ENCODE assay signal across 9 cellular contexts in the genomic region with DNA sequence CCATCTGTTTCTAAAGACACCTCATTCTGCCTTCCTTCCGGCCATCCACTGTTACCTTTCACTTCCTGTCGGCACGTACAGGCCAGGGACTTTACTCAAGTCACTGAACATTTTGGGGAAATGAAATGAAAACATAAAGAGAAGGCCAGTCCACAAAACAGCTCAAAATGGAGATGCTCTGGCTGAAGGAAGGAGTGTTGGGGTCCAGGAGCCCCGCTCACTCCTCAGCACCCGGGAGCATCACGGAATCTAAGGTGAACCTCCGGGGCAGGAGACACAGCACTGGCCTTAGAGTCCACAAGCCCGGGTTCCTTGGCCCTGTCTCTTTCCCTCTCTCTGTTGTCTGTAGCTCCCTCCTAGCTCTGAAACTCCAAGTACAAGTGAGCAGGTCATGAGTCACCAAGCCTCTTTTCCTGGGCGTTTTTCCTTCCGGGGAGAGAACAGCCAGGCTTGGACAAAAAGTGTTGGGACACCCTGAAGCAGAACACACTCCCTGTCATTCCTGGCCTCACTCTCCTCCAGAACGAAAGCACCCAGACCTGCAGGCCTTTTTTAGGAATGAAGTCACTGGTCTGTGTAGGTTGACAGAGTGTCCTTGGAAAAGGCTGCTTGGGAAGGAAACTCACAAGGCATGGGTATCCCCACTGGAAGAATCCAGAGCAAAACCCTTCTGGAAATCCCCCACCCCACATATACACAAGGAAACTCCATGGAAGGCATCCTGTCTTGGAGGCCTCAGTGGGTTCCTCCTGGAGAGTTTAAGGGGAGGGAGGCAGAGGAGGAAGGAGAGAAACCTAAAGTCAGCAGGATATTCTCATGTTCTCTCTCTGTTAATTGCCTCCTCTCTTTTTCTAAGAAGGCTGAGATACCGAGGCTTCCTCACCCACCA.
DNase-seq lines count a peak whose midpoint lies in the region; ATAC-seq and TF ChIP-seq lines count a peak whose summit lies in the region.
"Had no signal": no experiment of that assay in that cellular context is flagged by ENCODE, and none has a peak within 500 bp of the region (broad histone marks: within the 10 kb centered on the region; RNA-seq: fewer than 3 reads in every experiment).

No MANE protein-coding gene starts in this region.

- H3K27me3 Mint-ChIP-seq in endodermal cell (ENCODE audit: insufficient read depth), result peaks cover 31% of the 10 kb centered on the region
- no peaks in the 10 kb centered on the region for H3K27me3 Mint-ChIP-seq in activated CD8-positive, alpha-beta T cell treated with anti-CD3 and anti-CD28 coated beads for 36 hours

- intact Hi-C loops in aorta (cut with DNase I), result loop anchor here (2.0 to 10.0 kb wide), 6 partner anchors 79 to 603 kb away; partner anchors contain the start of gene ZFP36L1 (in 2 of the 2)
- intact Hi-C loops in activated CD8-positive, alpha-beta T cell treated with anti-CD3 and anti-CD28 coated beads for 36 hours (cut with micrococcal nuclease), result no loop called here

- DNase-seq in DMS53 (lab: John Stamatoyannopoulos, UW), result peak; percentile 28
- no peak for DNase-seq in DMS53 treated with DMSO at 0.1 percent for 48 hours (lab: John Stamatoyannopoulos, UW; ENCODE audit: unreplicated experiment)
- DNase-seq in endodermal cell, result no peak
- DNase-seq in aorta, result peak in 1 of 2 donors; percentile 74
- no peak for DNase-seq in NCI-H510A treated with DMSO at 0.1 percent for 48 hours (lab: John Stamatoyannopoulos, UW)
- no peak for DNase-seq in activated CD8-positive, alpha-beta T cell treated with anti-CD3 and anti-CD28 coated beads for 36 hours

- H3K4me3 Mint-ChIP-seq in endodermal cell, result no peak overlapping the region
- no peak overlapping the region for H3K4me3 Mint-ChIP-seq in activated CD8-positive, alpha-beta T cell treated with anti-CD3 and anti-CD28 coated beads for 36 hours

- H3K27ac Mint-ChIP-seq in endodermal cell, result no peak overlapping the region
- H3K27ac Mint-ChIP-seq in activated CD8-positive, alpha-beta T cell treated with anti-CD3 and anti-CD28 coated beads for 36 hours, result no peak overlapping the region

- no peak overlapping the region for H3K9ac ChIP-seq in endodermal cell (ENCODE audit: extremely low read depth, low read length, poor library complexity, severe bottlenecking)
- peak overlapping the region; percentile 52 for H3K9ac ChIP-seq in muscle layer of colon (ENCODE audit: low read length)

- H3K9me3 Mint-ChIP-seq in endodermal cell, result no peaks in the 10 kb centered on the region
- no peaks in the 10 kb centered on the region for H3K9me3 Mint-ChIP-seq in activated CD8-positive, alpha-beta T cell treated with anti-CD3 and anti-CD28 coated beads for 36 hours

- H3K9me3 ChIP-seq in endodermal cell (ENCODE audit: control insufficient read depth, low read length) (no peaks in the 10 kb centered on the region), muscle layer of colon (ENCODE audit: low read length) (no peaks in the 10 kb centered on the region), aorta (ENCODE audit: control insufficient read depth, low read length) (no peaks in the 10 kb centered on the region)

- CTCF ChIA-PET in activated CD8-positive, alpha-beta T cell treated with anti-CD3 and anti-CD28 coated beads for 36 hours (lab: Charles Lee), result no interaction called here

- no peak overlapping the region for H3K4me3 ChIP-seq in endodermal cell (ENCODE audit: low read length)
- H3K4me3 ChIP-seq in muscle layer of colon (ENCODE audit: low read depth in 1 of 2, low read length in 2 of 2), result no peak overlapping the region
- no peak overlapping the region for H3K4me3 ChIP-seq in aorta (ENCODE audit: low read length in 2 of 2)

- H3K36me3 Mint-ChIP-seq in endodermal cell (ENCODE audit: low read depth), result no peaks in the 10 kb centered on the region
- H3K36me3 Mint-ChIP-seq in activated CD8-positive, alpha-beta T cell treated with anti-CD3 and anti-CD28 coated beads for 36 hours (ENCODE audit: low read depth), result no peaks in the 10 kb centered on the region

- POLR2A ChIA-PET in activated CD8-positive, alpha-beta T cell treated with anti-CD3 and anti-CD28 coated beads for 36 hours (lab: Charles Lee), result no interaction called here

- H3K27me3 ChIP-seq in endodermal cell (ENCODE audit: control insufficient read depth, insufficient read depth, low read length, poor library complexity, severe bottlenecking), result no peaks in the 10 kb centered on the region
- H3K27me3 ChIP-seq in muscle layer of colon (ENCODE audit: control insufficient read depth in 1 of 2, insufficient read depth in 2 of 2, low read length in 2 of 2), result no peaks in the 10 kb centered on the region
- H3K27me3 ChIP-seq in aorta (ENCODE audit: control insufficient read depth in 1 of 2, insufficient read depth in 2 of 2, low read length in 1 of 2), result no peaks in the 10 kb centered on the region

- 79 to 85% methylated on average over 8 to 12 of the region's 12 CpGs for WGBS in endodermal cell (ENCODE audit: insufficient coverage in 1 of 2, insufficient read length in 1 of 2), 2 experiments
- WGBS in aorta, 2 donors, result 31 to 39% methylated on average over 12 of the region's 12 CpGs

- TF ChIP-seq CTCF in endodermal cell (conservative IDR thresholded peaks at IDR 0.05), result no peak
- TF ChIP-seq CTCF in activated CD8-positive, alpha-beta T cell treated with anti-CD3 and anti-CD28 coated beads for 36 hours (IDR thresholded peaks at IDR 0.05), result no peak

- ATAC-seq in aorta (ENCODE audit: low FRiP score) (peak; percentile 86), HG03280 (IDR thresholded peaks at IDR 0.05; ENCODE audit: unreplicated experiment) (no peak)
- ATAC-seq in activated CD8-positive, alpha-beta T cell treated with anti-CD3 and anti-CD28 coated beads for 36 hours, result no peak

- H3K27ac ChIP-seq in endodermal cell (ENCODE audit: low read depth, low read length) (peak overlapping the region; percentile 92), muscle layer of colon (ENCODE audit: low read depth, low read length) (peak overlapping the region; percentile 98), aorta (ENCODE audit: low read depth in 1 of 2, low read length in 2 of 2) (peak overlapping the region; percentile 95 to 96)
- H3K27ac ChIP-seq: 22Rv1 had no signal

- H3K36me3 ChIP-seq in endodermal cell (ENCODE audit: control insufficient read depth, insufficient read depth, low read length), result no peaks in the 10 kb centered on the region
- H3K36me3 ChIP-seq in muscle layer of colon (ENCODE audit: insufficient read depth, low read length), result no peaks in the 10 kb centered on the region
- no peaks in the 10 kb centered on the region for H3K36me3 ChIP-seq in aorta (ENCODE audit: control insufficient read depth in 1 of 2, insufficient read depth in 2 of 2, low read length in 1 of 2)

- H3K4me1 ChIP-seq in endodermal cell (ENCODE audit: control insufficient read depth, insufficient read depth, low read length), result no peaks in the 10 kb centered on the region
- peaks cover 92% of the 10 kb centered on the region for H3K4me1 ChIP-seq in muscle layer of colon (ENCODE audit: insufficient read depth, low read length)
- H3K4me1 ChIP-seq in aorta (ENCODE audit: control insufficient read depth in 1 of 2, insufficient read depth in 2 of 2, low read length in 2 of 2), result peaks cover 4 to 15% of the 10 kb centered on the region in 2 donors

- H3K4me1 Mint-ChIP-seq in endodermal cell, result peaks cover 26% of the 10 kb centered on the region
- H3K4me1 Mint-ChIP-seq in activated CD8-positive, alpha-beta T cell treated with anti-CD3 and anti-CD28 coated beads for 36 hours (ENCODE audit: low read depth), result peaks cover 7% of the 10 kb centered on the region
